Comparison of ENCODE assay signal across 31 cellular contexts in genomic region chr3:128987297-128987696, GRCh38. TPM values are rescaled to one million over a fixed set of nuclear protein-coding genes. Genes with fewer than 3 reads are reported as not detected.
"Had no signal": no experiment of that assay in that cellular context is flagged by ENCODE, and none has a peak within 500 bp of the region (broad histone marks: within the 10 kb centered on the region; RNA-seq: fewer than 3 reads in every experiment).

No MANE protein-coding gene starts in this region.

- H3K27ac ChIP-seq: ascending aorta, breast epithelium, cardiac muscle cell, epithelial cell of prostate, esophagus squamous epithelium, WERI-Rb-1 had no signal

- H3K4me1 ChIP-seq: ascending aorta, breast epithelium had no signal

- H3K4me1 Mint-ChIP-seq: activated B cell treated with CpG ODN at 0.5 μM for 24 hours; activated naive CD8-positive, alpha-beta T cell treated with anti-CD3 and anti-CD28 coated beads, Interleukin-2, amount 10 ng/mL, durations not matched to agents 7 days and 5 days had no signal

- H3K4me3 Mint-ChIP-seq: activated B cell treated with CpG ODN at 0.5 μM for 24 hours; activated CD8-positive, alpha-beta T cell treated with anti-CD3 and anti-CD28 coated beads for 36 hours; activated naive CD4-positive, alpha-beta T cell treated with anti-CD3 and anti-CD28 coated beads, Interleukin-2, amount 10 ng/mL, durations not matched to agents 7 days and 5 days; activated naive CD8-positive, alpha-beta T cell treated with anti-CD3 and anti-CD28 coated beads, Interleukin-2, amount 10 ng/mL, durations not matched to agents 7 days and 5 days; activated T-cell treated with anti-CD3 and anti-CD28 coated beads, Interleukin-2, amount 50 U/mL, for 72 hours; brain; effector memory CD8-positive, alpha-beta T cell had no signal

- H3K27me3 ChIP-seq: ascending aorta, breast epithelium, cardiac muscle cell had no signal

- H3K4me3 ChIP-seq: ascending aorta, breast epithelium, cardiac muscle cell, esophagus squamous epithelium had no signal

- H3K36me3 ChIP-seq: ascending aorta, breast epithelium, cardiac muscle cell, esophagus squamous epithelium, WERI-Rb-1 had no signal

- H3K9me3 Mint-ChIP-seq: activated B cell treated with CpG ODN at 0.5 μM for 24 hours; activated CD8-positive, alpha-beta T cell treated with anti-CD3 and anti-CD28 coated beads for 36 hours; activated naive CD4-positive, alpha-beta T cell treated with anti-CD3 and anti-CD28 coated beads, Interleukin-2, amount 10 ng/mL, durations not matched to agents 7 days and 5 days; activated naive CD4-positive, alpha-beta T cell treated with anti-CD3 and anti-CD28 coated beads, Interleukin-2, amount 50 U/mL, for 72 hours; activated naive CD8-positive, alpha-beta T cell treated with anti-CD3 and anti-CD28 coated beads, Interleukin-2, amount 10 ng/mL, durations not matched to agents 7 days and 5 days; activated T-cell treated with anti-CD3 and anti-CD28 coated beads, Interleukin-2, amount 50 U/mL, for 72 hours; brain; effector memory CD8-positive, alpha-beta T cell had no signal

- DNase-seq: activated B cell treated with CpG ODN at 0.5 μM for 24 hours; activated CD4-positive, alpha-beta T cell treated with anti-CD3 and anti-CD28 coated beads for 48 hours; activated CD4-positive, alpha-beta T cell treated with anti-CD3 and anti-CD28 coated beads, Interleukin-2, amount 50 U/mL, for 1 hour; activated CD4-positive, alpha-beta T cell treated with anti-CD3 and anti-CD28 coated beads, Interleukin-2, amount 50 U/mL, for 48 hours; activated CD8-positive, alpha-beta memory T cell treated with anti-CD3 and anti-CD28 coated beads for 24 hours; activated CD8-positive, alpha-beta T cell treated with anti-CD3 and anti-CD28 coated beads for 36 hours; activated gamma-delta T cell; activated naive CD4-positive, alpha-beta T cell; activated naive CD4-positive, alpha-beta T cell treated with anti-CD3 and anti-CD28 coated beads, Interleukin-2, amount 10 ng/mL, durations not matched to agents 7 days and 5 days; activated naive CD8-positive, alpha-beta T cell treated with anti-CD3 and anti-CD28 coated beads, Interleukin-2, amount 10 ng/mL, durations not matched to agents 7 days and 5 days; activated T-cell treated with anti-CD3 and anti-CD28 coated beads, Interleukin-2, amount 50 U/mL, for 72 hours; central memory CD4-positive, alpha-beta T cell; cerebellar nuclear complex; cortex of kidney; dermis blood vessel endothelial cell; effector CD4-positive, alpha-beta T cell; effector memory CD8-positive, alpha-beta T cell; esophagus squamous epithelium; head of caudate nucleus; T-helper 2 cell; WERI-Rb-1 had no signal

- H3K27ac Mint-ChIP-seq: activated B cell treated with CpG ODN at 0.5 μM for 24 hours; activated CD8-positive, alpha-beta T cell treated with anti-CD3 and anti-CD28 coated beads for 36 hours; activated naive CD4-positive, alpha-beta T cell treated with anti-CD3 and anti-CD28 coated beads, Interleukin-2, amount 10 ng/mL, durations not matched to agents 7 days and 5 days; activated naive CD4-positive, alpha-beta T cell treated with anti-CD3 and anti-CD28 coated beads, Interleukin-2, amount 50 U/mL, for 72 hours; activated naive CD8-positive, alpha-beta T cell treated with anti-CD3 and anti-CD28 coated beads, Interleukin-2, amount 10 ng/mL, durations not matched to agents 7 days and 5 days; activated T-cell treated with anti-CD3 and anti-CD28 coated beads, Interleukin-2, amount 50 U/mL, for 72 hours; brain; effector memory CD8-positive, alpha-beta T cell had no signal

- ATAC-seq: activated CD4-positive, CD25-positive, alpha-beta regulatory T cell treated with anti-CD3 and anti-CD28 coated beads, Interleukin-2, amount 50 U/mL, for 24 hours; activated CD8-positive, alpha-beta T cell treated with anti-CD3 and anti-CD28 coated beads for 36 hours; activated naive CD4-positive, alpha-beta T cell treated with anti-CD3 and anti-CD28 coated beads, Interleukin-2, amount 50 U/mL, for 72 hours; activated T-cell treated with anti-CD3 and anti-CD28 coated beads, Interleukin-2, amount 50 U/mL, for 72 hours; effector memory CD8-positive, alpha-beta T cell had no signal

- H3K27me3 Mint-ChIP-seq: activated CD8-positive, alpha-beta T cell treated with anti-CD3 and anti-CD28 coated beads for 36 hours; effector memory CD8-positive, alpha-beta T cell had no signal

- H3K9me3 ChIP-seq: ascending aorta, breast epithelium, esophagus squamous epithelium had no signal

- H3K36me3 Mint-ChIP-seq: activated naive CD4-positive, alpha-beta T cell treated with anti-CD3 and anti-CD28 coated beads, Interleukin-2, amount 10 ng/mL, durations not matched to agents 7 days and 5 days; activated naive CD4-positive, alpha-beta T cell treated with anti-CD3 and anti-CD28 coated beads, Interleukin-2, amount 50 U/mL, for 72 hours; activated naive CD8-positive, alpha-beta T cell treated with anti-CD3 and anti-CD28 coated beads, Interleukin-2, amount 10 ng/mL, durations not matched to agents 7 days and 5 days; brain had no signal

RNA-seq across cellular contexts. Expression of gene CFAP92, which starts 6.6 kb away (rescaled TPM):
- total RNA-seq: activated B cell treated with CpG ODN at 0.5 μM for 24 hours; ascending aorta; fibroblast of lung; fibroblast of villous mesenchyme; T-helper 1 cell treated with Interleukin-12 subunit alpha and Interleukin-12 subunit beta and Interleukin-4 antibody, amounts not matched to agents 30 ng/mL and 1 ng/mL, for 36 hours had no signal

RNA-seq across cellular contexts. Expression of gene EFCC1, which starts 13.8 kb away (rescaled TPM):
- total RNA-seq: activated B cell treated with CpG ODN at 0.5 μM for 24 hours; cardiac muscle cell; fibroblast of lung; fibroblast of villous mesenchyme; T-helper 1 cell treated with Interleukin-12 subunit alpha and Interleukin-12 subunit beta and Interleukin-4 antibody, amounts not matched to agents 30 ng/mL and 1 ng/mL, for 36 hours had no signal
- polyA plus RNA-seq: fibroblast of lung had no signal
